Comparison of ENCODE assay signal across 26 cellular contexts in genomic region chr1:119637719-119638118, GRCh38. TPM values are rescaled to one million over a fixed set of nuclear protein-coding genes. Genes with fewer than 3 reads are reported as not detected.
A peak's percentile ranks its signal among the peaks of the same experiment; 100 is the strongest.
DNase-seq lines count a peak whose midpoint lies in the region; ATAC-seq, FAIRE-seq and TF ChIP-seq lines count a peak whose summit lies in the region.
"Had no signal": no experiment of that assay in that cellular context is flagged by ENCODE, and none has a peak within 500 bp of the region (broad histone marks: within the 10 kb centered on the region; RNA-seq: fewer than 3 reads in every experiment).

No MANE protein-coding gene starts in this region.

- H3K36me3 ChIP-seq in right atrium auricular region (no peaks in the 10 kb centered on the region), endocrine pancreas (ENCODE audit: control insufficient read depth, insufficient read depth, low read length) (no peaks in the 10 kb centered on the region), pancreas (no peaks in the 10 kb centered on the region)
- H3K36me3 ChIP-seq: SJSA1 had no signal

- no peak overlapping the region for H3K9ac ChIP-seq in endocrine pancreas (ENCODE audit: control insufficient read depth, insufficient read depth, low read length)

- WGBS in pancreas, 2 donors, result 13 to 29% methylated on average over 1 of the region's 1 CpG

- H3K9me3 ChIP-seq in right atrium auricular region (no peaks in the 10 kb centered on the region), endocrine pancreas (ENCODE audit: control insufficient read depth, low read length) (no peaks in the 10 kb centered on the region), pancreas (no peaks in the 10 kb centered on the region)
- H3K9me3 ChIP-seq: SJSA1 had no signal

- H3K27me3 ChIP-seq in right atrium auricular region, result no peaks in the 10 kb centered on the region
- H3K27me3 ChIP-seq in endocrine pancreas (ENCODE audit: control insufficient read depth, insufficient read depth, low read length), result no peaks in the 10 kb centered on the region
- no peaks in the 10 kb centered on the region for H3K27me3 ChIP-seq in pancreas
- H3K27me3 ChIP-seq: SJSA1 had no signal

- intact Hi-C loops in cardiac septum (cut with DNase I), result no loop called here
- intact Hi-C loops in pancreas (cut with DNase I), result no loop called here

- no peak for DNase-seq in right atrium auricular region (ENCODE audit: low spot score)
- DNase-seq in cardiac septum (ENCODE audit: low spot score), result no peak
- DNase-seq in pancreas, result no peak
- DNase-seq in NCI-H2081 treated with DMSO at 0.1 percent for 48 hours (lab: John Stamatoyannopoulos, UW), result no peak
- DNase-seq in EL, result no peak
- DNase-seq in substantia nigra (lab: John Stamatoyannopoulos, UW), result no peak
- DNase-seq: 8988T, ACHN, Calu3, H9, HFFc6, NCI-H1092, NCI-H1417 treated with DMSO at 0.1 percent for 48 hours, NCI-H1694 treated with DMSO at 0.1 percent for 48 hours, NCI-H2081, NCI-H2171 treated with DMSO at 0.1 percent for 48 hours, NCI-H345, NCI-H510A treated with DMSO at 0.1 percent for 48 hours, NCI-H748 treated with DMSO at 0.1 percent for 48 hours, PC-9 had no signal

- H3K4me3 ChIP-seq in right atrium auricular region (no peak overlapping the region), endocrine pancreas (ENCODE audit: control insufficient read depth, insufficient read depth, low read length) (peak overlapping the region; percentile 25), pancreas (no peak overlapping the region)
- H3K4me3 ChIP-seq: GM23338, PC-9, SJSA1 had no signal

- FAIRE-seq in pancreas (lab: Jason Lieb, UNC), result no peak
- FAIRE-seq: GM18507 had no signal

- peaks cover 0 to 57% of the 10 kb centered on the region in 2 donors for H3K4me1 ChIP-seq in right atrium auricular region
- H3K4me1 ChIP-seq in endocrine pancreas (ENCODE audit: control insufficient read depth, insufficient read depth, low read length), result peaks cover 31% of the 10 kb centered on the region
- H3K4me1 ChIP-seq in pancreas, result peaks cover 0 to 3% (median 0%) of the 10 kb centered on the region in 3 donors
- H3K4me1 ChIP-seq: SJSA1 had no signal

- peak overlapping the region; percentile 83 to 93 for H3K27ac ChIP-seq in right atrium auricular region
- H3K27ac ChIP-seq in pancreas, result no peak overlapping the region
- no peak overlapping the region for H3K27ac ChIP-seq in substantia nigra (ENCODE audit: low read depth, low read length, poor library complexity, severe bottlenecking)
- H3K27ac ChIP-seq: PC-9, SJSA1 had no signal

- ATAC-seq in pancreas (peak in 3 of 4 donors; percentile 36 to 69 (median 53)), GM21786 (IDR thresholded peaks at IDR 0.05; ENCODE audit: unreplicated experiment) (no peak)
- ATAC-seq: GM23338, Right ventricle myocardium inferior had no signal

- no peak for TF ChIP-seq CTCF in right atrium auricular region (IDR thresholded peaks at IDR 0.05)
- no peak for TF ChIP-seq CTCF in pancreas (IDR thresholded peaks at IDR 0.05)

RNA-seq across cellular contexts. Expression of gene ZNF697, which starts 10.3 kb away (rescaled TPM):
- total RNA-seq in right atrium auricular region, result 10 to 100 TPM in 1 of 2 donors, 1 to 10 TPM in 1; 9.5 to 14.8 TPM
- total RNA-seq in cardiac septum, result 15.1 TPM
- 1 to 10 TPM; 2.0 to 5.9 (median 3.3) TPM for total RNA-seq in pancreas
- polyA plus RNA-seq in pancreas, result 1 to 10 TPM; 1.3 to 2.2 TPM

Comparison
In these comparisons a context has a peak if more than half of its experiments do, and no peak if none do; other contexts are left out.
1. H3K27ac ChIP-seq: peak in right atrium auricular region (2 of 2); none in pancreas (0 of 4) and substantia nigra (single experiment).